Comparison of ENCODE assay signal across 1 cellular context in the genomic region with DNA sequence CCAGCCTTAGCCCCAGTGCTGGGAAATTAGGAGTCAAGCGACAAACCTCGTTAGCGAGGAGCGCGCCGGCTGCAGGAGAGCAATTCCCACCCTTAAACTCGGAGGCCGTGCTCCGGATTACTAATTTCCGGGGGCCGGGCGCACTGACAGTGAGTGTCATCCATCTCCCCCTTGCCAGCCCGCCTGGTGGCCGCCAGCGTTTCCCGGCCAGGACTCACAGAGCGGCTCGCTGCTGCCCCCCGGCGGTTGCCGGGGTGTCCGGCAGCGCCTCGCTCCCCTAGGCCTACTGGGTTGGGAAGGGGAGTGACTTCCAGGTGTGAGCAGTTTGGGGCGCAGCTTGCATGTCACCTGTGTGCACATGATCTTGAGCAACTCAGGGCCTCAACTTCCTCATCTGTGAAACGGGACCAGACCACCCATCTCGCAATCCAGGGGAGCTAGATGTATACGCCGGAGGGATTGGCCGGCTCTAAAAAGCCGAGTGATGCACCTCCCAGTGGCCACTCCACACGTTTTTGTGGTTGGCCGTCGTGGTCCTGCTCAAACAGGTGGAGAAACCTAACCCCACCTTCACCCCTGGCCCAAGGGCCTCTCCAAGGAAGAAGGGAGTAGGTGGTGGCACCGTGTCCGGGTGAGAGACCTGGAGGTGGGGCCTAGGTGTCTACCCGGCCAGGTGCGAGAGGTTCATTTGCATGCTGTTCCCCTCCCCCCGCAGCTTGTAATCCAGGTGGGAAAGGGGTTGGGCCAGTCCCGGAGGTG.
TF ChIP-seq lines count a peak whose summit lies in the region.

No MANE protein-coding gene starts in this region.

TF ChIP-seq in HEK293, 187 proteins besides CTCF, POLR2A, EP300 and RAD21 (continued from another document and continues in another):
- no peak for TF ChIP-seq ZNF571 (tag by site-specific recombination; IDR thresholded peaks at IDR 0.05)
- TF ChIP-seq ZNF837 (tag by site-specific recombination; IDR thresholded peaks at IDR 0.05) = no peak
- TF ChIP-seq ZNF302 (tag by site-specific recombination; IDR thresholded peaks at IDR 0.05; ENCODE audit: low read depth) = no peak
- TF ChIP-seq ZNF548 (tag by site-specific recombination; IDR thresholded peaks at IDR 0.05) = no peak
- TF ChIP-seq, protein P1, sequence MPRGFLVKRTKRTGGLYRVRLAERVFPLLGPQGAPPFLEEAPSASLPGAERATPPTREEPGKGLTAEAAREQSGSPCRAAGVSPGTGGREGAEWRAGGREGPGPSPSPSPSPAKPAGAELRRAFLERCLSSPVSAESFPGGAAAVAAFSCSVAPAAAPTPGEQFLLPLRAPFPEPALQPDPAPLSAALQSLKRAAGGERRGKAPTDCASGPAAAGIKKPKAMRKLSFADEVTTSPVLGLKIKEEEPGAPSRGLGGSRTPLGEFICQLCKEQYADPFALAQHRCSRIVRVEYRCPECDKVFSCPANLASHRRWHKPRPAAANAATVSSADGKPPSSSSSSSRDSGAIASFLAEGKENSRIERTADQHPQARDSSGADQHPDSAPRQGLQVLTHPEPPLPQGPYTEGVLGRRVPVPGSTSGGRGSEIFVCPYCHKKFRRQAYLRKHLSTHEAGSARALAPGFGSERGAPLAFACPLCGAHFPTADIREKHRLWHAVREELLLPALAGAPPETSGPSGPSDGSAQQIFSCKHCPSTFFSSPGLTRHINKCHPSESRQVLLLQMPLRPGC (tag by site-specific recombination; IDR thresholded peaks at IDR 0.05) = no peak
- TF ChIP-seq ZEB2 (tag by site-specific recombination; IDR thresholded peaks at IDR 0.05) = peak; percentile 98
- TF ChIP-seq, protein P2, sequence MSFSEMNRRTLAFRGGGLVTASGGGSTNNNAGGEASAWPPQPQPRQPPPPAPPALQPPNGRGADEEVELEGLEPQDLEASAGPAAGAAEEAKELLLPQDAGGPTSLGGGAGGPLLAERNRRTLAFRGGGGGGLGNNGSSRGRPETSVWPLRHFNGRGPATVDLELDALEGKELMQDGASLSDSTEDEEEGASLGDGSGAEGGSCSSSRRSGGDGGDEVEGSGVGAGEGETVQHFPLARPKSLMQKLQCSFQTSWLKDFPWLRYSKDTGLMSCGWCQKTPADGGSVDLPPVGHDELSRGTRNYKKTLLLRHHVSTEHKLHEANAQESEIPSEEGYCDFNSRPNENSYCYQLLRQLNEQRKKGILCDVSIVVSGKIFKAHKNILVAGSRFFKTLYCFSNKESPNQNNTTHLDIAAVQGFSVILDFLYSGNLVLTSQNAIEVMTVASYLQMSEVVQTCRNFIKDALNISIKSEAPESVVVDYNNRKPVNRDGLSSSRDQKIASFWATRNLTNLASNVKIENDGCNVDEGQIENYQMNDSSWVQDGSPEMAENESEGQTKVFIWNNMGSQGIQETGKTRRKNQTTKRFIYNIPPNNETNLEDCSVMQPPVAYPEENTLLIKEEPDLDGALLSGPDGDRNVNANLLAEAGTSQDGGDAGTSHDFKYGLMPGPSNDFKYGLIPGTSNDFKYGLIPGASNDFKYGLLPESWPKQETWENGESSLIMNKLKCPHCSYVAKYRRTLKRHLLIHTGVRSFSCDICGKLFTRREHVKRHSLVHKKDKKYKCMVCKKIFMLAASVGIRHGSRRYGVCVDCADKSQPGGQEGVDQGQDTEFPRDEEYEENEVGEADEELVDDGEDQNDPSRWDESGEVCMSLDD (tag by site-specific recombination; IDR thresholded peaks at IDR 0.05) = 0 out of 2 replicates have a peak, but pooled peaks have one; percentile 60
- TF ChIP-seq ZNF19 (tag by site-specific recombination; IDR thresholded peaks at IDR 0.05; ENCODE audit: low read depth) = no peak
- peak; percentile 77 for TF ChIP-seq ZNF341 (tag by site-specific recombination; IDR thresholded peaks at IDR 0.05; ENCODE audit: low read depth)
- no peak for TF ChIP-seq ZFP69B (tag by site-specific recombination; IDR thresholded peaks at IDR 0.05)
- 0 out of 2 replicates have a peak, but pooled peaks have one; percentile 28 for TF ChIP-seq KLF16 (tag by site-specific recombination; IDR thresholded peaks at IDR 0.05)
- no peak for TF ChIP-seq ZNF433 (tag by site-specific recombination; IDR thresholded peaks at IDR 0.05; ENCODE audit: low read depth)
- TF ChIP-seq, protein P3, sequence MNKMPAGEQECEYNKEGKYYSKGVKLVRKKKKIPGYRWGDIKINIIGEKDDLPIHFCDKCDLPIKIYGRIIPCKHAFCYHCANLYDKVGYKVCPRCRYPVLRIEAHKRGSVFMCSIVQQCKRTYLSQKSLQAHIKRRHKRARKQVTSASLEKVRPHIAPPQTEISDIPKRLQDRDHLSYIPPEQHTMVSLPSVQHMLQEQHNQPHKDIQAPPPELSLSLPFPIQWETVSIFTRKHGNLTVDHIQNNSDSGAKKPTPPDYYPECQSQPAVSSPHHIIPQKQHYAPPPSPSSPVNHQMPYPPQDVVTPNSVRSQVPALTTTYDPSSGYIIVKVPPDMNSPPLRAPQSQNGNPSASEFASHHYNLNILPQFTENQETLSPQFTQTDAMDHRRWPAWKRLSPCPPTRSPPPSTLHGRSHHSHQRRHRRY (tag by site-specific recombination; IDR thresholded peaks at IDR 0.05) = no peak
- no peak for TF ChIP-seq ZNF677 (tag by site-specific recombination; IDR thresholded peaks at IDR 0.05)
- no peak for TF ChIP-seq ZSCAN16 (tag by site-specific recombination; IDR thresholded peaks at IDR 0.05)
- TF ChIP-seq WT1 (tag by site-specific recombination; IDR thresholded peaks at IDR 0.05) = 0 out of 2 replicates have a peak, but pooled peaks have one; percentile 10
- TF ChIP-seq, protein P4, sequence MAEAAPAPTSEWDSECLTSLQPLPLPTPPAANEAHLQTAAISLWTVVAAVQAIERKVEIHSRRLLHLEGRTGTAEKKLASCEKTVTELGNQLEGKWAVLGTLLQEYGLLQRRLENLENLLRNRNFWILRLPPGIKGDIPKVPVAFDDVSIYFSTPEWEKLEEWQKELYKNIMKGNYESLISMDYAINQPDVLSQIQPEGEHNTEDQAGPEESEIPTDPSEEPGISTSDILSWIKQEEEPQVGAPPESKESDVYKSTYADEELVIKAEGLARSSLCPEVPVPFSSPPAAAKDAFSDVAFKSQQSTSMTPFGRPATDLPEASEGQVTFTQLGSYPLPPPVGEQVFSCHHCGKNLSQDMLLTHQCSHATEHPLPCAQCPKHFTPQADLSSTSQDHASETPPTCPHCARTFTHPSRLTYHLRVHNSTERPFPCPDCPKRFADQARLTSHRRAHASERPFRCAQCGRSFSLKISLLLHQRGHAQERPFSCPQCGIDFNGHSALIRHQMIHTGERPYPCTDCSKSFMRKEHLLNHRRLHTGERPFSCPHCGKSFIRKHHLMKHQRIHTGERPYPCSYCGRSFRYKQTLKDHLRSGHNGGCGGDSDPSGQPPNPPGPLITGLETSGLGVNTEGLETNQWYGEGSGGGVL (tag by site-specific recombination; IDR thresholded peaks at IDR 0.05) = no peak
- TF ChIP-seq ZNF561 (tag by site-specific recombination; IDR thresholded peaks at IDR 0.05; ENCODE audit: borderline replicate concordance) = peak; percentile 89; the same call in 1 of the 2 replicates
- TF ChIP-seq ZNF175 (tag by site-specific recombination; IDR thresholded peaks at IDR 0.05) = no peak
- TF ChIP-seq ZFP41 (tag by site-specific recombination; IDR thresholded peaks at IDR 0.05; ENCODE audit: borderline replicate concordance) = no peak
- no peak for TF ChIP-seq ZNF529 (tag by site-specific recombination; IDR thresholded peaks at IDR 0.05; ENCODE audit: insufficient replicate concordance)
- TF ChIP-seq ZNF138 (tag by site-specific recombination; IDR thresholded peaks at IDR 0.05; ENCODE audit: borderline replicate concordance) = no peak
- no peak for TF ChIP-seq GLI4 (tag by site-specific recombination; IDR thresholded peaks at IDR 0.05)
- TF ChIP-seq ZNF76 (tag by site-specific recombination; IDR thresholded peaks at IDR 0.05; ENCODE audit: borderline replicate concordance, low read depth) = no peak; the same call in 1 of the 2 replicates
- TF ChIP-seq, protein P5, sequence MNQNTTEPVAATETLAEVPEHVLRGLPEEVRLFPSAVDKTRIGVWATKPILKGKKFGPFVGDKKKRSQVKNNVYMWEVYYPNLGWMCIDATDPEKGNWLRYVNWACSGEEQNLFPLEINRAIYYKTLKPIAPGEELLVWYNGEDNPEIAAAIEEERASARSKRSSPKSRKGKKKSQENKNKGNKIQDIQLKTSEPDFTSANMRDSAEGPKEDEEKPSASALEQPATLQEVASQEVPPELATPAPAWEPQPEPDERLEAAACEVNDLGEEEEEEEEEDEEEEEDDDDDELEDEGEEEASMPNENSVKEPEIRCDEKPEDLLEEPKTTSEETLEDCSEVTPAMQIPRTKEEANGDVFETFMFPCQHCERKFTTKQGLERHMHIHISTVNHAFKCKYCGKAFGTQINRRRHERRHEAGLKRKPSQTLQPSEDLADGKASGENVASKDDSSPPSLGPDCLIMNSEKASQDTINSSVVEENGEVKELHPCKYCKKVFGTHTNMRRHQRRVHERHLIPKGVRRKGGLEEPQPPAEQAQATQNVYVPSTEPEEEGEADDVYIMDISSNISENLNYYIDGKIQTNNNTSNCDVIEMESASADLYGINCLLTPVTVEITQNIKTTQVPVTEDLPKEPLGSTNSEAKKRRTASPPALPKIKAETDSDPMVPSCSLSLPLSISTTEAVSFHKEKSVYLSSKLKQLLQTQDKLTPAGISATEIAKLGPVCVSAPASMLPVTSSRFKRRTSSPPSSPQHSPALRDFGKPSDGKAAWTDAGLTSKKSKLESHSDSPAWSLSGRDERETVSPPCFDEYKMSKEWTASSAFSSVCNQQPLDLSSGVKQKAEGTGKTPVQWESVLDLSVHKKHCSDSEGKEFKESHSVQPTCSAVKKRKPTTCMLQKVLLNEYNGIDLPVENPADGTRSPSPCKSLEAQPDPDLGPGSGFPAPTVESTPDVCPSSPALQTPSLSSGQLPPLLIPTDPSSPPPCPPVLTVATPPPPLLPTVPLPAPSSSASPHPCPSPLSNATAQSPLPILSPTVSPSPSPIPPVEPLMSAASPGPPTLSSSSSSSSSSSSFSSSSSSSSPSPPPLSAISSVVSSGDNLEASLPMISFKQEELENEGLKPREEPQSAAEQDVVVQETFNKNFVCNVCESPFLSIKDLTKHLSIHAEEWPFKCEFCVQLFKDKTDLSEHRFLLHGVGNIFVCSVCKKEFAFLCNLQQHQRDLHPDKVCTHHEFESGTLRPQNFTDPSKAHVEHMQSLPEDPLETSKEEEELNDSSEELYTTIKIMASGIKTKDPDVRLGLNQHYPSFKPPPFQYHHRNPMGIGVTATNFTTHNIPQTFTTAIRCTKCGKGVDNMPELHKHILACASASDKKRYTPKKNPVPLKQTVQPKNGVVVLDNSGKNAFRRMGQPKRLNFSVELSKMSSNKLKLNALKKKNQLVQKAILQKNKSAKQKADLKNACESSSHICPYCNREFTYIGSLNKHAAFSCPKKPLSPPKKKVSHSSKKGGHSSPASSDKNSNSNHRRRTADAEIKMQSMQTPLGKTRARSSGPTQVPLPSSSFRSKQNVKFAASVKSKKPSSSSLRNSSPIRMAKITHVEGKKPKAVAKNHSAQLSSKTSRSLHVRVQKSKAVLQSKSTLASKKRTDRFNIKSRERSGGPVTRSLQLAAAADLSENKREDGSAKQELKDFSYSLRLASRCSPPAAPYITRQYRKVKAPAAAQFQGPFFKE (tag by site-specific recombination; IDR thresholded peaks at IDR 0.05; ENCODE audit: borderline replicate concordance) = peak; percentile 87; the same call in 1 of the 2 replicates
- TF ChIP-seq ZNF202 (tag by site-specific recombination; IDR thresholded peaks at IDR 0.05; ENCODE audit: borderline replicate concordance) = no peak
- TF ChIP-seq, protein P6, sequence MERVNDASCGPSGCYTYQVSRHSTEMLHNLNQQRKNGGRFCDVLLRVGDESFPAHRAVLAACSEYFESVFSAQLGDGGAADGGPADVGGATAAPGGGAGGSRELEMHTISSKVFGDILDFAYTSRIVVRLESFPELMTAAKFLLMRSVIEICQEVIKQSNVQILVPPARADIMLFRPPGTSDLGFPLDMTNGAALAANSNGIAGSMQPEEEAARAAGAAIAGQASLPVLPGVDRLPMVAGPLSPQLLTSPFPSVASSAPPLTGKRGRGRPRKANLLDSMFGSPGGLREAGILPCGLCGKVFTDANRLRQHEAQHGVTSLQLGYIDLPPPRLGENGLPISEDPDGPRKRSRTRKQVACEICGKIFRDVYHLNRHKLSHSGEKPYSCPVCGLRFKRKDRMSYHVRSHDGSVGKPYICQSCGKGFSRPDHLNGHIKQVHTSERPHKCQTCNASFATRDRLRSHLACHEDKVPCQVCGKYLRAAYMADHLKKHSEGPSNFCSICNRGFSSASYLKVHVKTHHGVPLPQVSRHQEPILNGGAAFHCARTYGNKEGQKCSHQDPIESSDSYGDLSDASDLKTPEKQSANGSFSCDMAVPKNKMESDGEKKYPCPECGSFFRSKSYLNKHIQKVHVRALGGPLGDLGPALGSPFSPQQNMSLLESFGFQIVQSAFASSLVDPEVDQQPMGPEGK (tag by site-specific recombination; IDR thresholded peaks at IDR 0.05) = peak; percentile 75
- no peak for TF ChIP-seq ZNF37A (tag by site-specific recombination; IDR thresholded peaks at IDR 0.05)
- TF ChIP-seq KLF10 (tag by site-specific recombination; IDR thresholded peaks at IDR 0.05) = peak; percentile 74
- no peak for TF ChIP-seq ZSCAN23 (tag by site-specific recombination; IDR thresholded peaks at IDR 0.05)
- TF ChIP-seq, protein P7, sequence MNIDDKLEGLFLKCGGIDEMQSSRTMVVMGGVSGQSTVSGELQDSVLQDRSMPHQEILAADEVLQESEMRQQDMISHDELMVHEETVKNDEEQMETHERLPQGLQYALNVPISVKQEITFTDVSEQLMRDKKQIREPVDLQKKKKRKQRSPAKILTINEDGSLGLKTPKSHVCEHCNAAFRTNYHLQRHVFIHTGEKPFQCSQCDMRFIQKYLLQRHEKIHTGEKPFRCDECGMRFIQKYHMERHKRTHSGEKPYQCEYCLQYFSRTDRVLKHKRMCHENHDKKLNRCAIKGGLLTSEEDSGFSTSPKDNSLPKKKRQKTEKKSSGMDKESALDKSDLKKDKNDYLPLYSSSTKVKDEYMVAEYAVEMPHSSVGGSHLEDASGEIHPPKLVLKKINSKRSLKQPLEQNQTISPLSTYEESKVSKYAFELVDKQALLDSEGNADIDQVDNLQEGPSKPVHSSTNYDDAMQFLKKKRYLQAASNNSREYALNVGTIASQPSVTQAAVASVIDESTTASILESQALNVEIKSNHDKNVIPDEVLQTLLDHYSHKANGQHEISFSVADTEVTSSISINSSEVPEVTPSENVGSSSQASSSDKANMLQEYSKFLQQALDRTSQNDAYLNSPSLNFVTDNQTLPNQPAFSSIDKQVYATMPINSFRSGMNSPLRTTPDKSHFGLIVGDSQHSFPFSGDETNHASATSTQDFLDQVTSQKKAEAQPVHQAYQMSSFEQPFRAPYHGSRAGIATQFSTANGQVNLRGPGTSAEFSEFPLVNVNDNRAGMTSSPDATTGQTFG (tag by site-specific recombination; IDR thresholded peaks at IDR 0.05; ENCODE audit: borderline replicate concordance) = no peak
- peak; percentile 86; the same call in 1 of the 2 replicates for TF ChIP-seq ZNF600 (tag by site-specific recombination; IDR thresholded peaks at IDR 0.05)
